ENCODE assay signal across 9 cellular contexts in the genomic region with DNA sequence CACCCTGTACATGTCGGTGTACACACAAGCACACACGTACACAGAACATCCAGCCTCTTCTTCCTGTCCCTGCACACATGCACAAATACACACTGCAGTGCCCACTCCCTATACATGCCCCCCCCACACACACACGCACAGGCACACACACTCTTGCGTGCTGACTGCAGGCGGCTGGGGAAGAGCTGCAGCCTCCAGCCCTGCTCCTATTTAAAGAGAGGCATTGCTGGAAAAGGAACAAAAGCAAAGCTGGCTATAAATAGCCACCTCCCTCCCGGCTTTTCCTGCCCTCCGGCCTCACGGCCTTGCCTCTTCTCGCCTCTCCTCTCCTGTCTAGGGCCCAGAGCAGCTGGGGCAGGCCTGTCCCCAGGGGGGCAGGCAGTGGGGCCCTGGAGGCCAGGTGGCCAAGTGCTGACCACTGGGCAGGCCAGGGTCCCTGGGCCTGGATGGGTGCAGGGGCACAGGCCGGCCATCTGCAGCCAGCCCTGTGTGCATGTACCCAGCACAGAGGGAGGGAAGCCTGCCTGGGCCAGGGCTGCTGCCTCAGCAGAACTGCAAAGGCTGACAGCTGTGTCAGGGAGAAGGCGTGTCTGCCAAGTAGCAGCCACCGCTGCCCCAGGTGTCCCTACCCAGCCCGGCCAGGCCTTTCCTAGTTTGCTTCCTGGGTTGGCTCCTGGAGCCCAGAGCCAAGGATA. TPM values are rescaled to one million over a fixed set of nuclear protein-coding genes. Genes with fewer than 3 reads are reported as not detected.
A peak's percentile ranks its signal among the peaks of the same experiment; 100 is the strongest.
DNase-seq lines count a peak whose midpoint lies in the region; ATAC-seq and TF ChIP-seq lines count a peak whose summit lies in the region.
"Had no signal": no experiment of that assay in that cellular context is flagged by ENCODE, and none has a peak within 500 bp of the region (broad histone marks: within the 10 kb centered on the region; RNA-seq: fewer than 3 reads in every experiment).

No MANE protein-coding gene starts in this region.

- H3K9ac ChIP-seq in NT2/D1 (ENCODE audit: insufficient read length, low read depth), result peak overlapping the region; percentile 34

- H2AFZ ChIP-seq in neuron (ENCODE audit: low read depth, low read length), result peak overlapping the region; percentile 7

- TF ChIP-seq EP300 in esophagus muscularis mucosa (IDR thresholded peaks at IDR 0.05), result no peak

- H3K36me3 ChIP-seq in NT2/D1 (ENCODE audit: insufficient read depth, insufficient read length, low read length), result no peaks in the 10 kb centered on the region
- H3K36me3 ChIP-seq in esophagus muscularis mucosa, result no peaks in the 10 kb centered on the region
- no peaks in the 10 kb centered on the region for H3K36me3 ChIP-seq in neuron (ENCODE audit: insufficient read depth, low read length)

- H3K9me3 ChIP-seq in NT2/D1 (ENCODE audit: insufficient read depth, low read length) (no peaks in the 10 kb centered on the region), esophagus muscularis mucosa (no peaks in the 10 kb centered on the region), neuron (ENCODE audit: low read length) (no peaks in the 10 kb centered on the region)

- TF ChIP-seq CTCF in esophagus muscularis mucosa (IDR thresholded peaks at IDR 0.05) (no peak), GM10266 (IDR thresholded peaks at IDR 0.05; ENCODE audit: control insufficient read depth, insufficient read depth, low read depth, missing control alignments) (no peak)

- H3K4me1 ChIP-seq in NT2/D1 (ENCODE audit: insufficient read depth, insufficient read length), result peaks cover 38% of the 10 kb centered on the region
- H3K4me1 ChIP-seq in esophagus muscularis mucosa, result peaks cover 31 to 45% (median 41%) of the 10 kb centered on the region in 4 donors
- peaks cover 29% of the 10 kb centered on the region for H3K4me1 ChIP-seq in neuron (ENCODE audit: insufficient read depth, low read length)

- no peak for ATAC-seq in HG03378 (IDR thresholded peaks at IDR 0.05; ENCODE audit: unreplicated experiment)

- intact Hi-C loops in esophagus muscularis mucosa (cut with DNase I), result no loop called here

- H3K27me3 ChIP-seq in NT2/D1 (ENCODE audit: insufficient read depth, insufficient read length) (no peaks in the 10 kb centered on the region), esophagus muscularis mucosa (peaks cover 0 to 7% (median 0%) of the 10 kb centered on the region in 4 donors), neuron (ENCODE audit: insufficient read depth, low read length) (no peaks in the 10 kb centered on the region)

- H3K27ac ChIP-seq in esophagus muscularis mucosa (replicated peaks in 1 of 4), result peak overlapping the region; percentile 64 to 84 (median 76)
- H3K27ac ChIP-seq: epithelial cell of prostate had no signal

- H3K4me3 ChIP-seq in NT2/D1 (ENCODE audit: insufficient read length, low read depth) (no peak overlapping the region), esophagus muscularis mucosa (peak overlapping the region in 1 of 4 donors; percentile 7), neuron (ENCODE audit: low read length) (peak overlapping the region; percentile 11)

- no peak for TF ChIP-seq POLR2A in esophagus muscularis mucosa (IDR thresholded peaks at IDR 0.05; ENCODE audit: low read depth)

- 29% methylated on average over 12 of the region's 13 CpGs for WGBS in esophagus muscularis mucosa

- peak; percentile 19 for DNase-seq in GDM1 (lab: John Stamatoyannopoulos, UW)
- no peak for DNase-seq in NT2/D1 (ENCODE audit: low read depth, low spot score)
- no peak for DNase-seq in esophagus muscularis mucosa (ENCODE audit: extremely low spot score)
- DNase-seq in iPS-NIHi7 (ENCODE audit: extremely low spot score), result no peak
- DNase-seq in GM10266 (ENCODE audit: extremely low spot score), result no peak
- no peak for DNase-seq in stimulated activated CD4-positive, alpha-beta T cell treated with anti-CD3 and anti-CD28 coated beads, Interleukin-15, amount 100 ng/mL, for 24 hours

RNA-seq across cellular contexts. Expression of a gene that starts 25.4 kb away (rescaled TPM):
- under 1 TPM; 0.50 to 0.86 (median 0.67) TPM for total RNA-seq in esophagus muscularis mucosa

RNA-seq across cellular contexts. Expression of a gene that starts 30.2 kb away (rescaled TPM):
- 10 to 100 TPM; 27.4 to 41.8 (median 38.3) TPM for total RNA-seq in esophagus muscularis mucosa

RNA-seq across cellular contexts. Expression of a gene that starts 42.1 kb away (rescaled TPM):
- total RNA-seq in esophagus muscularis mucosa, result 10 to 100 TPM; 34.9 to 38.9 (median 38.0) TPM

RNA-seq across cellular contexts. Expression of a gene that starts 55.2 kb away (rescaled TPM):
- 10 to 100 TPM; 48.6 to 86.4 (median 54.9) TPM for total RNA-seq in esophagus muscularis mucosa
